ENCODE assay signal across 12 cellular contexts in the genomic region with DNA sequence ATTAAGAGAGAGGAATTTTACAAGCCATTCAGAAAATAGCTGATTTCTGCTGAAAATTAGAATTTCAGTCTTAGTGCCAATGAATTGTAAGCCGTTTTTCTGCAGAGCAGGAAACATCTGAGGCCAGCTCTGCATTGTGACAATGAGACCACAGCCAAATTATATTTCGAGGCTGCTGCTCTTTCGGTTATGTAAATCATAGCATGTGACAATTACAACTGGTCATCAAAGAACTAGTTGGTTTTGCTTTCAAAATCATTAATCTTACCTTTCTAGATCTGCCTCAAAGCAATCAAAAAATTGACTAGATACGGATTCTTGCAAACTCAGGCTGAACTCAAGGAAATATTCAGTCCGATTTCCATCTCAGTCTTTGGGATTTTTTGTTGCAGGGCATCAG. TPM values are rescaled to one million over a fixed set of nuclear protein-coding genes. Genes with fewer than 3 reads are reported as not detected.
DNase-seq lines count a peak whose midpoint lies in the region; ATAC-seq and TF ChIP-seq lines count a peak whose summit lies in the region.
"Had no signal": no experiment of that assay in that cellular context is flagged by ENCODE, and none has a peak within 500 bp of the region (broad histone marks: within the 10 kb centered on the region; RNA-seq: fewer than 3 reads in every experiment).

No MANE protein-coding gene starts in this region.

- no peaks in the 10 kb centered on the region for H3K9me3 ChIP-seq in osteoblast (ENCODE audit: low read depth, low read length)
- H3K9me3 ChIP-seq in Caco-2 = no peaks in the 10 kb centered on the region

- H3K27ac ChIP-seq in osteoblast (ENCODE audit: low read depth, low read length) = no peak overlapping the region

- H3K4me3 ChIP-seq in osteoblast (ENCODE audit: insufficient read depth, low read length) = no peak overlapping the region
- no peak overlapping the region for H3K4me3 ChIP-seq in Caco-2 (ENCODE audit: low read depth, low read length)

- CTCF ChIA-PET in Caco-2 (lab: Charles Lee) = no interaction called here

- H3K27me3 ChIP-seq in osteoblast (ENCODE audit: insufficient read depth, low read length) (no peaks in the 10 kb centered on the region), Caco-2 (replicated peaks; ENCODE audit: control insufficient read depth, insufficient read depth, low read length) (no peaks in the 10 kb centered on the region)

- H3K27ac Mint-ChIP-seq in natural killer cell = no peak overlapping the region
- no peak overlapping the region for H3K27ac Mint-ChIP-seq in natural killer cell treated with Interleukin-12 subunit alpha and Interleukin-12 subunit beta and Interleukin-15 and Interleukin-18, amount 100 ng/mL, for 72 hours
- no peak overlapping the region for H3K27ac Mint-ChIP-seq in Caco-2 (ENCODE audit: unreplicated experiment)
- H3K27ac Mint-ChIP-seq: T-cell had no signal

- H3K4me3 Mint-ChIP-seq in natural killer cell = no peak overlapping the region
- no peak overlapping the region for H3K4me3 Mint-ChIP-seq in natural killer cell treated with Interleukin-12 subunit alpha and Interleukin-12 subunit beta and Interleukin-15 and Interleukin-18, amount 100 ng/mL, for 72 hours
- H3K4me3 Mint-ChIP-seq in Caco-2 (ENCODE audit: unreplicated experiment) = no peak overlapping the region
- H3K4me3 Mint-ChIP-seq: T-cell had no signal

- no peaks in the 10 kb centered on the region for H3K4me1 ChIP-seq in osteoblast (ENCODE audit: insufficient read depth, low read length)
- H3K4me1 ChIP-seq in Caco-2 = no peaks in the 10 kb centered on the region

- BruUV-seq in Caco-2 (replicated peaks; lab: Mats Ljungman, UMichigan) = no TSS peak

- no peaks in the 10 kb centered on the region for H4K20me1 ChIP-seq in osteoblast (ENCODE audit: insufficient read depth, low read length)

- DNase-seq in natural killer cell = no peak
- DNase-seq in natural killer cell treated with Interleukin-12 subunit alpha and Interleukin-12 subunit beta and Interleukin-15 and Interleukin-18, amount 100 ng/mL, for 72 hours (ENCODE audit: low spot score) = no peak
- no peak for DNase-seq in osteoblast (ENCODE audit: insufficient read length, low spot score, missing footprints)
- DNase-seq in Caco-2 = no peak
- no peak for DNase-seq in activated effector memory CD4-positive, alpha-beta T cell treated with Interleukin-2 at 50 U/mL for 16 hours
- DNase-seq in NCI-H446 (lab: John Stamatoyannopoulos, UW) = no peak
- DNase-seq: activated T-cell treated with anti-CD3 and anti-CD28 coated beads, Interleukin-2, amount 50 U/mL, for 1 hour; T-cell had no signal

- H3K4me1 Mint-ChIP-seq in natural killer cell (peaks cover 0 to 9% of the 10 kb centered on the region in 2 donors), Caco-2 (ENCODE audit: low read depth, unreplicated experiment) (no peaks in the 10 kb centered on the region)
- H3K4me1 Mint-ChIP-seq in natural killer cell treated with Interleukin-12 subunit alpha and Interleukin-12 subunit beta and Interleukin-15 and Interleukin-18, amount 100 ng/mL, for 72 hours (ENCODE audit: low read depth in 2 of 2) = no peaks in the 10 kb centered on the region
- H3K4me1 Mint-ChIP-seq: T-cell had no signal

- ATAC-seq in natural killer cell (peak in 2 of 3 donors; percentile 26 to 60), GM21825 (IDR thresholded peaks at IDR 0.05; ENCODE audit: unreplicated experiment) (peak; percentile 91), HG03378 (IDR thresholded peaks at IDR 0.05; ENCODE audit: unreplicated experiment) (peak; percentile 90)
- no peak for ATAC-seq in natural killer cell treated with Interleukin-12 subunit alpha and Interleukin-12 subunit beta and Interleukin-15 and Interleukin-18, amount 100 ng/mL, for 72 hours
- ATAC-seq: T-cell had no signal

- TF ChIP-seq CTCF in natural killer cell (IDR thresholded peaks at IDR 0.05) (no peak), osteoblast (IDR thresholded peaks at IDR 0.05; ENCODE audit: extremely low read depth, low read depth, low read length) (no peak), Caco-2 (IDR thresholded peaks at IDR 0.05; ENCODE audit: insufficient read depth in 1 of 2, low read depth in 1 of 2, low read length in 1 of 2, severe bottlenecking in 1 of 2, unreplicated experiment in 1 of 2) (no peak)

- no peak overlapping the region for H2AFZ ChIP-seq in osteoblast (ENCODE audit: low read length)

- H3K9me3 Mint-ChIP-seq in natural killer cell (peaks cover 0 to 3% of the 10 kb centered on the region in 2 donors), Caco-2 (ENCODE audit: unreplicated experiment) (peaks cover 14% of the 10 kb centered on the region)
- no peaks in the 10 kb centered on the region for H3K9me3 Mint-ChIP-seq in natural killer cell treated with Interleukin-12 subunit alpha and Interleukin-12 subunit beta and Interleukin-15 and Interleukin-18, amount 100 ng/mL, for 72 hours

- H3K36me3 Mint-ChIP-seq in natural killer cell = no peaks in the 10 kb centered on the region
- H3K36me3 Mint-ChIP-seq in natural killer cell treated with Interleukin-12 subunit alpha and Interleukin-12 subunit beta and Interleukin-15 and Interleukin-18, amount 100 ng/mL, for 72 hours = no peaks in the 10 kb centered on the region
- H3K36me3 Mint-ChIP-seq in Caco-2 (ENCODE audit: insufficient read depth, unreplicated experiment) = no peaks in the 10 kb centered on the region
- H3K36me3 Mint-ChIP-seq: T-cell had no signal

- H3K79me2 ChIP-seq in osteoblast (ENCODE audit: insufficient read depth, low read length) = no peaks in the 10 kb centered on the region

- POLR2A ChIA-PET in Caco-2 (lab: Charles Lee) = no interaction called here

- H3K36me3 ChIP-seq in osteoblast (ENCODE audit: insufficient read depth, low read length) (no peaks in the 10 kb centered on the region), Caco-2 (ENCODE audit: control insufficient read depth, insufficient read depth, low read length) (no peaks in the 10 kb centered on the region)

- H3K27me3 Mint-ChIP-seq in natural killer cell (ENCODE audit: low read depth in 2 of 2) (no peaks in the 10 kb centered on the region), Caco-2 (ENCODE audit: insufficient read depth, unreplicated experiment) (peaks cover 11% of the 10 kb centered on the region)
- H3K27me3 Mint-ChIP-seq in natural killer cell treated with Interleukin-12 subunit alpha and Interleukin-12 subunit beta and Interleukin-15 and Interleukin-18, amount 100 ng/mL, for 72 hours = peaks cover 0 to 9% of the 10 kb centered on the region in 2 donors

- intact Hi-C loops in natural killer cell (cut with micrococcal nuclease) = no loop called here
- intact Hi-C loops in Caco-2 (cut with micrococcal nuclease; ENCODE audit: unreplicated experiment) = no loop called here

- H3K4me2 ChIP-seq in osteoblast (ENCODE audit: insufficient read depth, low read length) = no peak overlapping the region

RNA-seq across cellular contexts. Expression of a gene that starts 33.4 kb away (rescaled TPM):
- total RNA-seq in natural killer cell (not detected), osteoblast (not detected in 2 replicates), Caco-2 (2022) (not detected in 2 replicates)
- not detected for total RNA-seq in natural killer cell treated with Interleukin-12 subunit alpha and Interleukin-12 subunit beta and Interleukin-15 and Interleukin-18, amount 100 ng/mL, for 72 hours
- total RNA-seq: A172, HT1080, T-cell had no signal

Comparison
In these comparisons a context has a peak if more than half of its experiments do, and no peak if none do; other contexts are left out.
1. ATAC-seq: peak in natural killer cell (2 of 3), GM21825 (single experiment) and HG03378 (single experiment); none in natural killer cell treated with Interleukin-12 subunit alpha and Interleukin-12 subunit beta and Interleukin-15 and Interleukin-18, amount 100 ng/mL, for 72 hours (0 of 2).